ENCODE assay signal across 26 cellular contexts in genomic region chr7:110669410-110669809, GRCh38.
"Had no signal": no experiment of that assay in that cellular context is flagged by ENCODE, and none has a peak within 500 bp of the region (broad histone marks: within the 10 kb centered on the region; RNA-seq: fewer than 3 reads in every experiment).

No MANE protein-coding gene starts in this region.

- ATAC-seq: activated CD8-positive, alpha-beta T cell treated with anti-CD3 and anti-CD28 coated beads, Interleukin-2, amount 10 ng/mL, durations not matched to agents 7 days and 5 days had no signal

- H3K27ac Mint-ChIP-seq: activated CD8-positive, alpha-beta T cell treated with anti-CD3 and anti-CD28 coated beads, Interleukin-2, amount 10 ng/mL, durations not matched to agents 7 days and 5 days; activated naive CD8-positive, alpha-beta T cell treated with anti-CD3 and anti-CD28 coated beads, Interleukin-2, amount 10 ng/mL, durations not matched to agents 7 days and 5 days had no signal

- H3K9ac ChIP-seq: KMS-11 had no signal

- H3K4me1 ChIP-seq: adrenal gland, breast epithelium had no signal

- H3K4me1 Mint-ChIP-seq: activated naive CD8-positive, alpha-beta T cell treated with anti-CD3 and anti-CD28 coated beads, Interleukin-2, amount 10 ng/mL, durations not matched to agents 7 days and 5 days had no signal

- H3K9me3 ChIP-seq: adrenal gland had no signal

- H3K27me3 Mint-ChIP-seq: activated naive CD8-positive, alpha-beta T cell treated with anti-CD3 and anti-CD28 coated beads, Interleukin-2, amount 10 ng/mL, durations not matched to agents 7 days and 5 days had no signal

- H3K27ac ChIP-seq: adrenal gland, breast epithelium, KMS-11, SK-N-MC had no signal

- DNase-seq: activated CD4-positive, alpha-beta T cell treated with anti-CD3 and anti-CD28 coated beads for 48 hours; activated CD4-positive, alpha-beta T cell treated with anti-CD3 and anti-CD28 coated beads, Interleukin-2, amount 50 U/mL, for 4 hours; activated CD4-positive, CD25-positive, alpha-beta regulatory T cell treated with anti-CD3 and anti-CD28 coated beads, Interleukin-2, amount 50 U/mL, for 72 hours; activated CD8-positive, alpha-beta memory T cell treated with anti-CD3 and anti-CD28 coated beads, Interleukin-2, amount 50 U/mL, for 48 hours; activated CD8-positive, alpha-beta T cell treated with anti-CD3 and anti-CD28 coated beads, Interleukin-2, amount 10 ng/mL, durations not matched to agents 7 days and 5 days; activated naive CD4-positive, alpha-beta T cell treated with anti-CD3 and anti-CD28 coated beads, Interleukin-2, amount 50 U/mL, for 16 hours; activated naive CD8-positive, alpha-beta T cell treated with anti-CD3 and anti-CD28 coated beads, Interleukin-2, amount 10 ng/mL, durations not matched to agents 7 days and 5 days; activated T-cell treated with anti-CD3 and anti-CD28 coated beads, Interleukin-2, amount 50 U/mL, for 1 hour; adrenal gland; aorta; central memory CD4-positive, alpha-beta T cell; NCI-H1092; NCI-H1417; NCI-H1930; NCI-H2171; NCI-H2227 treated with DMSO at 0.1 percent for 48 hours; NCI-H446 treated with DMSO at 0.1 percent for 48 hours; NCI-H524 treated with DMSO at 0.1 percent for 48 hours; NCI-H748 treated with DMSO at 0.1 percent for 48 hours; NK-92 treated with Interleukin-12 subunit alpha and Interleukin-12 subunit beta, amount 100 ng/mL, for 24 hours; SIG-M5; T-helper 1 cell had no signal

- H3K36me3 ChIP-seq: adrenal gland, breast epithelium had no signal

- H3K4me2 ChIP-seq: KMS-11 had no signal

- FAIRE-seq: RCC 7860 had no signal

- H3K4me3 Mint-ChIP-seq: activated CD8-positive, alpha-beta T cell treated with anti-CD3 and anti-CD28 coated beads, Interleukin-2, amount 10 ng/mL, durations not matched to agents 7 days and 5 days; activated naive CD8-positive, alpha-beta T cell treated with anti-CD3 and anti-CD28 coated beads, Interleukin-2, amount 10 ng/mL, durations not matched to agents 7 days and 5 days had no signal

- H3K27me3 ChIP-seq: adrenal gland, breast epithelium had no signal

- H3K4me3 ChIP-seq: adrenal gland, breast epithelium, SK-N-MC had no signal
